ENCODE assay signal across 29 cellular contexts in the genomic region with DNA sequence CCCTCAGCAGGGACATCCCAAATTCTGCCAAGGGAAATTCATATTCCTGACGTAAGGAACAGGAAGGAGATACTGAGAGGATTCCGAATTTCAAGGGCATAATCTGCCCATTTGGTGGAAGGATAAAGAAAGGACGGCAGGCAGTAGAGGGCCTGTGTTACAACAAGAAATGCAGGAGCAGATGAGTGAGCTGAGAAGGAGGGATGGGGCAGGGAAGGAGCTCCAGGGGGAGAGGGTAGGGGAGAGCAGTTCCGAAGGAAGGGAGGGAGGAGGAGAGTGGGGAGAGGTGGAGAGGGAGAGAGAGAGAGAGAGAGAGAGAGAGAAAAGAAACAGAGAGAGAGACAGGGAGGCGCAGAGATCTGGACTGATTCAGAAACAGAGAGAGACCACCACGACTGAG. TPM values are rescaled to one million over a fixed set of nuclear protein-coding genes. Genes with fewer than 3 reads are reported as not detected.
DNase-seq lines count a peak whose midpoint lies in the region; ATAC-seq and TF ChIP-seq lines count a peak whose summit lies in the region.
"Had no signal": no experiment of that assay in that cellular context is flagged by ENCODE, and none has a peak within 500 bp of the region (broad histone marks: within the 10 kb centered on the region; RNA-seq: fewer than 3 reads in every experiment).

No MANE protein-coding gene starts in this region.

- peaks cover 71% of the 10 kb centered on the region for H3K4me1 Mint-ChIP-seq in GM23338
- peaks cover 69% of the 10 kb centered on the region for H3K4me1 Mint-ChIP-seq in brain
- H3K4me1 Mint-ChIP-seq in activated T-helper 17 cell treated with anti-CD3 and anti-CD28 coated beads, Interleukin-2, amount 50 U/mL, for 72 hours = no peaks in the 10 kb centered on the region
- H3K4me1 Mint-ChIP-seq: IgD-negative memory B cell, memory B cell had no signal

- no peak for TF ChIP-seq RAD21 in neural cell (conservative IDR thresholded peaks at IDR 0.05)

- H3K27me3 ChIP-seq in GM23338 (ENCODE audit: insufficient read depth) (peaks cover 17% of the 10 kb centered on the region; the same call in 1 of the 2 replicates), iPS DF 6.9 (ENCODE audit: control insufficient read depth, insufficient read depth, low read length) (no peaks in the 10 kb centered on the region), neural cell (ENCODE audit: insufficient read depth, low read depth, low read length) (peaks cover 20% of the 10 kb centered on the region)
- H3K27me3 ChIP-seq: colonic mucosa had no signal

- H3K27ac ChIP-seq in GM23338 (ENCODE audit: low read depth) (peak overlapping the region; percentile 78; the same call in 1 of the 2 replicates), iPS DF 6.9 (ENCODE audit: low read length) (no peak overlapping the region), neural cell (ENCODE audit: low read length) (peak overlapping the region; percentile 65)
- H3K27ac ChIP-seq: C4-2B, colonic mucosa, left lung, upper lobe of left lung had no signal

- peak overlapping the region; percentile 69 for H3K9ac ChIP-seq in neural cell (ENCODE audit: low read length)

- H3K4me2 ChIP-seq in GM23338 (peak overlapping the region; percentile 71), neural cell (ENCODE audit: low read length) (no peak overlapping the region)

- H3K9me2 ChIP-seq in GM23338 (ENCODE audit: insufficient read depth) = peaks cover 10% of the 10 kb centered on the region
- H3K9me2 ChIP-seq in neural cell (ENCODE audit: insufficient read depth, low read length) = no peaks in the 10 kb centered on the region

- H3F3A ChIP-seq in GM23338 (replicated peaks; ENCODE audit: low read depth) (peaks cover 10% of the 10 kb centered on the region; the same call in 1 of the 2 replicates), neural cell (ENCODE audit: insufficient read depth, low read length, poor library complexity, severe bottlenecking) (no peaks in the 10 kb centered on the region)

- H3K36me3 Mint-ChIP-seq in GM23338 (ENCODE audit: low read depth) (peaks cover 10% of the 10 kb centered on the region), brain (no peaks in the 10 kb centered on the region)
- H3K36me3 Mint-ChIP-seq in activated T-helper 17 cell treated with anti-CD3 and anti-CD28 coated beads, Interleukin-2, amount 50 U/mL, for 72 hours (ENCODE audit: low read depth) = no peaks in the 10 kb centered on the region
- H3K36me3 Mint-ChIP-seq: IgD-negative memory B cell had no signal

- H3K79me2 ChIP-seq in GM23338 (replicated peaks; ENCODE audit: insufficient read depth) (peaks cover 37% of the 10 kb centered on the region), neural cell (replicated peaks; ENCODE audit: insufficient read depth, low read length) (no peaks in the 10 kb centered on the region)

- TF ChIP-seq EP300 in neural cell (conservative IDR thresholded peaks at IDR 0.05; ENCODE audit: poor library complexity, severe bottlenecking) = no peak

- H3K4me1 ChIP-seq in GM23338 (ENCODE audit: insufficient read depth) = peaks cover 48% of the 10 kb centered on the region
- H3K4me1 ChIP-seq in iPS DF 6.9 (ENCODE audit: control insufficient read depth, insufficient read depth, low read length) = peaks cover 7% of the 10 kb centered on the region; the same call in 1 of the 2 replicates
- H3K4me1 ChIP-seq: colonic mucosa, left lung, upper lobe of left lung had no signal

- H2AFZ ChIP-seq in GM23338 (peak overlapping the region; percentile 52), neural cell (ENCODE audit: low read depth, low read length) (peak overlapping the region; percentile 48)

- TF ChIP-seq CTCF in GM23338 (conservative IDR thresholded peaks at IDR 0.05; ENCODE audit: low read depth in 2 of 2) (no peak), brain (conservative IDR thresholded peaks at IDR 0.05) (no peak), neural cell (IDR thresholded peaks at IDR 0.05; ENCODE audit: poor library complexity, severe bottlenecking) (no peak)

- H3K9me3 ChIP-seq in iPS DF 6.9 (ENCODE audit: control insufficient read depth, insufficient read depth, low read length) (no peaks in the 10 kb centered on the region), neural cell (ENCODE audit: low read length) (no peaks in the 10 kb centered on the region)
- H3K9me3 ChIP-seq: colonic mucosa, left lung, upper lobe of left lung had no signal

- DNase-seq in GM23338 (ENCODE audit: low spot score) (peak; percentile 74), iPS DF 6.9 (ENCODE audit: low read depth, low spot score) (no peak)
- DNase-seq: activated CD4-positive, alpha-beta T cell treated with anti-CD3 and anti-CD28 coated beads for 4 hours; activated CD8-positive, alpha-beta T cell treated with anti-CD3 and anti-CD28 coated beads, Interleukin-2, amount 10 ng/mL, durations not matched to agents 7 days and 5 days; activated naive CD4-positive, alpha-beta T cell treated with anti-CD3 and anti-CD28 coated beads, Interleukin-2, amount 50 U/mL, for 16 hours; amniotic stem cell; colonic mucosa; COR-L47; effector memory CD4-positive, alpha-beta T cell; erythroblast; left lung; NCI-H146; NCI-H2107; stimulated activated CD4-positive, alpha-beta T cell treated with anti-CD3 and anti-CD28 coated beads, Interleukin-4, amount 100 ng/mL, for 4 hours; upper lobe of left lung had no signal

- WGBS in iPS DF 6.9 (ENCODE audit: insufficient coverage, insufficient read length) = no CpG with 5 or more reads among the region's 6 CpGs

- H4K20me1 ChIP-seq in GM23338 (replicated peaks; ENCODE audit: insufficient read depth) (no peaks in the 10 kb centered on the region), neural cell (ENCODE audit: insufficient read depth) (no peaks in the 10 kb centered on the region)

- H3K4me3 ChIP-seq in GM23338 = peak overlapping the region; percentile 80
- peak overlapping the region; percentile 39; the same call in 1 of the 2 replicates for H3K4me3 ChIP-seq in iPS DF 6.9 (ENCODE audit: low read length)
- H3K4me3 ChIP-seq in neural cell (ENCODE audit: low read length) = peak overlapping the region; percentile 72
- H3K4me3 ChIP-seq: colonic mucosa, left lung, upper lobe of left lung had no signal

- no peak overlapping the region for H3K27ac Mint-ChIP-seq in GM23338
- peak overlapping the region; percentile 52 to 100 (median 84) for H3K27ac Mint-ChIP-seq in brain
- H3K27ac Mint-ChIP-seq in activated T-helper 17 cell treated with anti-CD3 and anti-CD28 coated beads, Interleukin-2, amount 50 U/mL, for 72 hours = no peak overlapping the region
- H3K27ac Mint-ChIP-seq: activated CD8-positive, alpha-beta T cell treated with anti-CD3 and anti-CD28 coated beads, Interleukin-2, amount 10 ng/mL, durations not matched to agents 7 days and 5 days; activated T-helper 2 cell treated with anti-CD3 and anti-CD28 coated beads, Interferon-gamma antibody, Interleukin-2, Interleukin-4, amounts not matched to agents 10 μg/mL and 5 μg/mL and 100 μg/mL, durations not matched to agents 14 hours and 24 hours and 36 hours; memory B cell had no signal

- H3K4me3 Mint-ChIP-seq in GM23338 = peak overlapping the region; percentile 91
- peak overlapping the region; percentile 85 to 97 (median 87) for H3K4me3 Mint-ChIP-seq in brain
- no peak overlapping the region for H3K4me3 Mint-ChIP-seq in activated T-helper 17 cell treated with anti-CD3 and anti-CD28 coated beads, Interleukin-2, amount 50 U/mL, for 72 hours
- H3K4me3 Mint-ChIP-seq: activated CD8-positive, alpha-beta T cell treated with anti-CD3 and anti-CD28 coated beads, Interleukin-2, amount 10 ng/mL, durations not matched to agents 7 days and 5 days; IgD-negative memory B cell; memory B cell had no signal

- H3K9me3 Mint-ChIP-seq in GM23338 (no peaks in the 10 kb centered on the region), brain (no peaks in the 10 kb centered on the region)
- H3K9me3 Mint-ChIP-seq in activated T-helper 17 cell treated with anti-CD3 and anti-CD28 coated beads, Interleukin-2, amount 50 U/mL, for 72 hours = no peaks in the 10 kb centered on the region
- H3K9me3 Mint-ChIP-seq: activated T-helper 2 cell treated with anti-CD3 and anti-CD28 coated beads, Interferon-gamma antibody, Interleukin-2, Interleukin-4, amounts not matched to agents 10 μg/mL and 5 μg/mL and 100 μg/mL, durations not matched to agents 14 hours and 24 hours and 36 hours; memory B cell had no signal

- H3K36me3 ChIP-seq in GM23338 (ENCODE audit: insufficient read depth) (no peaks in the 10 kb centered on the region), iPS DF 6.9 (ENCODE audit: control insufficient read depth, insufficient read depth, low read length) (no peaks in the 10 kb centered on the region), neural cell (ENCODE audit: insufficient read depth, low read length) (no peaks in the 10 kb centered on the region)
- H3K36me3 ChIP-seq: colonic mucosa, left lung, upper lobe of left lung had no signal

- peaks cover 14% of the 10 kb centered on the region for H3K27me3 Mint-ChIP-seq in GM23338 (ENCODE audit: insufficient read depth, low read depth, poor library complexity)
- H3K27me3 Mint-ChIP-seq in brain = peaks cover 18% of the 10 kb centered on the region
- H3K27me3 Mint-ChIP-seq in activated T-helper 17 cell treated with anti-CD3 and anti-CD28 coated beads, Interleukin-2, amount 50 U/mL, for 72 hours = peaks cover 46% of the 10 kb centered on the region

- ATAC-seq in GM23338 (peak; percentile 48), GM21390 (IDR thresholded peaks at IDR 0.05; ENCODE audit: unreplicated experiment) (no peak), HG03342 (IDR thresholded peaks at IDR 0.05; ENCODE audit: unreplicated experiment) (no peak), HG03196 (IDR thresholded peaks at IDR 0.05; ENCODE audit: unreplicated experiment) (no peak)
- ATAC-seq in activated T-helper 17 cell treated with anti-CD3 and anti-CD28 coated beads, Interleukin-2, amount 50 U/mL, for 72 hours (replicated peaks) = no peak
- ATAC-seq: activated CD8-positive, alpha-beta T cell treated with anti-CD3 and anti-CD28 coated beads, Interleukin-2, amount 10 ng/mL, durations not matched to agents 7 days and 5 days; HCT116; left lung had no signal

TF ChIP-seq in neural cell, 6 proteins besides CTCF, POLR2A, EP300 and RAD21 (continues in another document):
- no peak for TF ChIP-seq EZH2 (IDR thresholded peaks at IDR 0.05; ENCODE audit: borderline replicate concordance, insufficient read depth, low read length, poor library complexity, severe bottlenecking)
- TF ChIP-seq MXI1 (conservative IDR thresholded peaks at IDR 0.05; ENCODE audit: poor library complexity, severe bottlenecking) = no peak
- TF ChIP-seq POLR2AphosphoS5 (IDR thresholded peaks at IDR 0.05) = no peak
- TF ChIP-seq TAF1 (IDR thresholded peaks at IDR 0.05; ENCODE audit: low read depth) = no peak

RNA-seq across cellular contexts. Expression of a gene that starts 0.9 kb away (rescaled TPM):
- 2.4 and 4.4 TPM in 2 replicates for total RNA-seq in GM23338 (2014; rRNA removed; shearing (Covaris generic))
- polyA plus RNA-seq in GM23338 (2016; fragmentation: Nextera tagmentation; extraction: Ambion mirVana) (0.68 and 1.2 TPM in 2 replicates), brain (ENCODE audit: insufficient read depth, low read depth, low replicate concordance) (5.5 TPM), neural cell (10.0 and 11.6 TPM in 2 replicates)
- 27.6 and 45.5 TPM in 2 replicates for polyA minus RNA-seq in neural cell
- total RNA-seq in activated T-helper 17 cell treated with anti-CD3 and anti-CD28 coated beads, Interleukin-2, amount 50 U/mL, for 72 hours = not detected
- total RNA-seq: A172; activated CD8-positive, alpha-beta T cell treated with anti-CD3 and anti-CD28 coated beads, Interleukin-2, amount 10 ng/mL, durations not matched to agents 7 days and 5 days; activated T-helper 2 cell treated with anti-CD3 and anti-CD28 coated beads, Interferon-gamma antibody, Interleukin-2, Interleukin-4, amounts not matched to agents 10 μg/mL and 5 μg/mL and 100 μg/mL, durations not matched to agents 14 hours and 24 hours and 36 hours; bronchial epithelial cell; left lung; myocyte had no signal
- polyA plus RNA-seq: IgD-negative memory B cell had no signal

Comparison
In these comparisons a context has a peak if more than half of its experiments do, and no peak if none do; other contexts are left out.
1. H3K27ac Mint-ChIP-seq: peak in brain (5 of 5); none in GM23338 (single experiment) and activated T-helper 17 cell treated with anti-CD3 and anti-CD28 coated beads, Interleukin-2, amount 50 U/mL, for 72 hours (single experiment).
2. Peak in every context shown above with its lines, with median percentiles within 50 percentile points of each other: H3K4me3 ChIP-seq.